Comparison of ENCODE assay signal across 1 cellular context in the genomic region with DNA sequence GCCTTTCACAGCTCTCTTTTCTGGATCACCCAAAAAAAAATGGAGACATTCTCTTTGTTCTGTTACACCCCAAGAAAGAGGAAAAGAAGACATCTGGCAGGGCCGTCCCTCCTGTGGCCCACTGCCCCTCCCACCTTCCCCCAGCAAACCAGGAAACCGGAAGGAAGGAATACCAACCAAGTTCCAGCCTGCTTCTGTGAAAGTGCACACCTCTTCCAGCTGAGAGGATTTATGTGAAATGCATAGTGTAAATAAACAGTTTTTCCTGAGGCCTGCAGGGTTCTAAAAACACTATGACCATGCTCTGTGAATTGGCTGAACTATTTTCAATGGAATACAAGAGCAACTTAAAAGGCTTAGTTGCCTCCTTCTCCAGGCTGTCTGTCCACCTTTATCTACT.
A peak's percentile ranks its signal among the peaks of the same experiment; 100 is the strongest.
TF ChIP-seq lines count a peak whose summit lies in the region.

No MANE protein-coding gene starts in this region.

TF ChIP-seq in HepG2, 621 proteins besides CTCF, POLR2A, EP300 and RAD21 (continued from another document):
- TF ChIP-seq GABPA (IDR thresholded peaks at IDR 0.05; ENCODE audit: low read depth, low read length) (no peak), GABPA (CRISPR knock-in tag; IDR thresholded peaks at IDR 0.05; ENCODE audit: low read depth) (0 out of 2 replicates have a peak, but pooled peaks have one; percentile 14), KLF16 (CRISPR knock-in tag; IDR thresholded peaks at IDR 0.05) (no peak)
- TF ChIP-seq, protein P1, sequence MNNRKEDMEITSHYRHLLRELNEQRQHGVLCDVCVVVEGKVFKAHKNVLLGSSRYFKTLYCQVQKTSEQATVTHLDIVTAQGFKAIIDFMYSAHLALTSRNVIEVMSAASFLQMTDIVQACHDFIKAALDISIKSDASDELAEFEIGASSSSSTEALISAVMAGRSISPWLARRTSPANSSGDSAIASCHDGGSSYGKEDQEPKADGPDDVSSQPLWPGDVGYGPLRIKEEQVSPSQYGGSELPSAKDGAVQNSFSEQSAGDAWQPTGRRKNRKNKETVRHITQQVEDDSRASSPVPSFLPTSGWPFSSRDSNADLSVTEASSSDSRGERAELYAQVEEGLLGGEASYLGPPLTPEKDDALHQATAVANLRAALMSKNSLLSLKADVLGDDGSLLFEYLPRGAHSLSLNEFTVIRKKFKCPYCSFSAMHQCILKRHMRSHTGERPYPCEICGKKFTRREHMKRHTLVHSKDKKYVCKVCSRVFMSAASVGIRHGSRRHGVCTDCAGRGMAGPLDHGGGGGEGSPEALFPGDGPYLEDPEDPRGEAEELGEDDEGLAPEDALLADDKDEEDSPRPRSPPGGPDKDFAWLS (CRISPR knock-in tag; IDR thresholded peaks at IDR 0.05; ENCODE audit: borderline replicate concordance) = no peak
